ENCODE assay signal across 1 cellular context in the genomic region with DNA sequence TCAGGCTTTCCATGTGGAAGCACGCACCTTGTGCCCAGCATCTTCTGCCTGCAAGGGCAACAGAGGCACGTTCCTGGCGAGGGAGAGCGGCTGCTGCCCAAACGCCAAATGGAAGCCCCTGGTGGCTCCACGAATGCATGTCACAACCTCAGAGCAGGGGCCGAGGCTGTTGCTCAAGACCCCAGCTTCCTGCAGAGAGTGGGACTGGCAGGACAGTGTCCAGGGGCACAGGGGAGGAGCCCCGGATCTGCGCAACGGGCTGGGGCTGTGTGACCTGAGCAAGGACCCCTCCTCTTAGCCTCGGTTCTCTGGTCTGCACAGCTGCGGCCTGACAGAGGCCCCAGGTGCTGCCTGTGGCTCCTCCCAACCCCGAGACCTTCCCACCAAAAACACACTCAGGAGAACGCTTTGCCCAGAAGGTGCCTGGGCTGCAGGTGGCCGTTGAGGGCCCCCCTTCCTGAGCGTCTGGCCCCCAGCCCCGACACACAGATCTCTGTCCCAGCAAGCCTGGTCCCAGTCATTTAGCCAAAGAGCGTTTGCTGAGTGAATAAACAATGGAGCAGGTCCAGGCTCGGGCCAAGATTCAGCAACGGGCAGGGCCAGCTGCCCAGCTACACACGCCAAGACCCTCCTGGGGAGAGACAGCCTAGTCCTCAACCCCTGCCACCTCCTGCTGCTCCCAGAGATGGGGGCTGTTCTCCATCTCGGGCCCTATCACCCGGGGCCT.
TF ChIP-seq lines count a peak whose summit lies in the region.

No MANE protein-coding gene starts in this region.

TF ChIP-seq in HepG2, 621 proteins besides CTCF, POLR2A, EP300 and RAD21 (continues in another document):
- TF ChIP-seq, protein P1, sequence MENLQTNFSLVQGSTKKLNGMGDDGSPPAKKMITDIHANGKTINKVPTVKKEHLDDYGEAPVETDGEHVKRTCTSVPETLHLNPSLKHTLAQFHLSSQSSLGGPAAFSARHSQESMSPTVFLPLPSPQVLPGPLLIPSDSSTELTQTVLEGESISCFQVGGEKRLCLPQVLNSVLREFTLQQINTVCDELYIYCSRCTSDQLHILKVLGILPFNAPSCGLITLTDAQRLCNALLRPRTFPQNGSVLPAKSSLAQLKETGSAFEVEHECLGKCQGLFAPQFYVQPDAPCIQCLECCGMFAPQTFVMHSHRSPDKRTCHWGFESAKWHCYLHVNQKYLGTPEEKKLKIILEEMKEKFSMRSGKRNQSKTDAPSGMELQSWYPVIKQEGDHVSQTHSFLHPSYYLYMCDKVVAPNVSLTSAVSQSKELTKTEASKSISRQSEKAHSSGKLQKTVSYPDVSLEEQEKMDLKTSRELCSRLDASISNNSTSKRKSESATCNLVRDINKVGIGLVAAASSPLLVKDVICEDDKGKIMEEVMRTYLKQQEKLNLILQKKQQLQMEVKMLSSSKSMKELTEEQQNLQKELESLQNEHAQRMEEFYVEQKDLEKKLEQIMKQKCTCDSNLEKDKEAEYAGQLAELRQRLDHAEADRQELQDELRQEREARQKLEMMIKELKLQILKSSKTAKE (CRISPR knock-in tag; IDR thresholded peaks at IDR 0.05; ENCODE audit: borderline replicate concordance), result no peak
- TF ChIP-seq ZSCAN31 (CRISPR knock-in tag; IDR thresholded peaks at IDR 0.05; ENCODE audit: low read depth) (no peak), PTBP1 (IDR thresholded peaks at IDR 0.05; ENCODE audit: low read depth, low read length, poor library complexity, severe bottlenecking) (peak; percentile 40), PHF21A (CRISPR knock-in tag; IDR thresholded peaks at IDR 0.05) (peak; percentile 6; the same call in 1 of the 2 replicates), SRF (IDR thresholded peaks at IDR 0.05; ENCODE audit: low read depth, low read length) (no peak), KIAA2018 (CRISPR knock-in tag; IDR thresholded peaks at IDR 0.05; ENCODE audit: borderline replicate concordance) (no peak), SRSF9 (IDR thresholded peaks at IDR 0.05; ENCODE audit: borderline replicate concordance, insufficient read depth, low read depth, low read length, poor library complexity, severe bottlenecking) (no peak), ZNF839 (CRISPR knock-in tag; IDR thresholded peaks at IDR 0.05; ENCODE audit: borderline replicate concordance) (no peak), NFE2L1 (CRISPR knock-in tag; IDR thresholded peaks at IDR 0.05; ENCODE audit: borderline replicate concordance) (no peak), NFE2 (CRISPR knock-in tag; IDR thresholded peaks at IDR 0.05) (no peak), ZNF703 (CRISPR knock-in tag; IDR thresholded peaks at IDR 0.05; ENCODE audit: borderline replicate concordance) (no peak), HCFC1 (IDR thresholded peaks at IDR 0.05; ENCODE audit: low read depth, low read length) (no peak), XBP1 (CRISPR knock-in tag; IDR thresholded peaks at IDR 0.05) (no peak), ATF7 (IDR thresholded peaks at IDR 0.05) (no peak), ATF7 (CRISPR knock-in tag; IDR thresholded peaks at IDR 0.05) (no peak), EHMT2 (IDR thresholded peaks at IDR 0.05; ENCODE audit: borderline replicate concordance, low read depth, low read length) (no peak), PCBP1 (IDR thresholded peaks at IDR 0.05; ENCODE audit: borderline replicate concordance, low read depth, low read length) (no peak), FLYWCH1 (CRISPR knock-in tag; IDR thresholded peaks at IDR 0.05) (no peak), TSC22D2 (CRISPR knock-in tag; IDR thresholded peaks at IDR 0.05; ENCODE audit: borderline replicate concordance) (no peak), JDP2 (CRISPR knock-in tag; IDR thresholded peaks at IDR 0.05; ENCODE audit: borderline replicate concordance) (no peak), ISX (CRISPR knock-in tag; conservative IDR thresholded peaks at IDR 0.05) (no peak), MYPOP (CRISPR knock-in tag; IDR thresholded peaks at IDR 0.05) (no peak), ZNF441 (CRISPR knock-in tag; IDR thresholded peaks at IDR 0.05; ENCODE audit: borderline replicate concordance) (peak; percentile 2; the same call in 1 of the 2 replicates), CSRNP2 (CRISPR knock-in tag; conservative IDR thresholded peaks at IDR 0.05; ENCODE audit: low read depth) (no peak)
- TF ChIP-seq, protein P2, sequence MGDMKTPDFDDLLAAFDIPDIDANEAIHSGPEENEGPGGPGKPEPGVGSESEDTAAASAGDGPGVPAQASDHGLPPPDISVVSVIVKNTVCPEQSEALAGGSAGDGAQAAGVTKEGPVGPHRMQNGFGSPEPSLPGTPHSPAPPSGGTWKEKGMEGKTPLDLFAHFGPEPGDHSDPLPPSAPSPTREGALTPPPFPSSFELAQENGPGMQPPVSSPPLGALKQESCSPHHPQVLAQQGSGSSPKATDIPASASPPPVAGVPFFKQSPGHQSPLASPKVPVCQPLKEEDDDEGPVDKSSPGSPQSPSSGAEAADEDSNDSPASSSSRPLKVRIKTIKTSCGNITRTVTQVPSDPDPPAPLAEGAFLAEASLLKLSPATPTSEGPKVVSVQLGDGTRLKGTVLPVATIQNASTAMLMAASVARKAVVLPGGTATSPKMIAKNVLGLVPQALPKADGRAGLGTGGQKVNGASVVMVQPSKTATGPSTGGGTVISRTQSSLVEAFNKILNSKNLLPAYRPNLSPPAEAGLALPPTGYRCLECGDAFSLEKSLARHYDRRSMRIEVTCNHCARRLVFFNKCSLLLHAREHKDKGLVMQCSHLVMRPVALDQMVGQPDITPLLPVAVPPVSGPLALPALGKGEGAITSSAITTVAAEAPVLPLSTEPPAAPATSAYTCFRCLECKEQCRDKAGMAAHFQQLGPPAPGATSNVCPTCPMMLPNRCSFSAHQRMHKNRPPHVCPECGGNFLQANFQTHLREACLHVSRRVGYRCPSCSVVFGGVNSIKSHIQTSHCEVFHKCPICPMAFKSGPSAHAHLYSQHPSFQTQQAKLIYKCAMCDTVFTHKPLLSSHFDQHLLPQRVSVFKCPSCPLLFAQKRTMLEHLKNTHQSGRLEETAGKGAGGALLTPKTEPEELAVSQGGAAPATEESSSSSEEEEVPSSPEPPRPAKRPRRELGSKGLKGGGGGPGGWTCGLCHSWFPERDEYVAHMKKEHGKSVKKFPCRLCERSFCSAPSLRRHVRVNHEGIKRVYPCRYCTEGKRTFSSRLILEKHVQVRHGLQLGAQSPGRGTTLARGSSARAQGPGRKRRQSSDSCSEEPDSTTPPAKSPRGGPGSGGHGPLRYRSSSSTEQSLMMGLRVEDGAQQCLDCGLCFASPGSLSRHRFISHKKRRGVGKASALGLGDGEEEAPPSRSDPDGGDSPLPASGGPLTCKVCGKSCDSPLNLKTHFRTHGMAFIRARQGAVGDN (CRISPR knock-in tag; IDR thresholded peaks at IDR 0.05), result peak; percentile 16
- TF ChIP-seq, protein P3, sequence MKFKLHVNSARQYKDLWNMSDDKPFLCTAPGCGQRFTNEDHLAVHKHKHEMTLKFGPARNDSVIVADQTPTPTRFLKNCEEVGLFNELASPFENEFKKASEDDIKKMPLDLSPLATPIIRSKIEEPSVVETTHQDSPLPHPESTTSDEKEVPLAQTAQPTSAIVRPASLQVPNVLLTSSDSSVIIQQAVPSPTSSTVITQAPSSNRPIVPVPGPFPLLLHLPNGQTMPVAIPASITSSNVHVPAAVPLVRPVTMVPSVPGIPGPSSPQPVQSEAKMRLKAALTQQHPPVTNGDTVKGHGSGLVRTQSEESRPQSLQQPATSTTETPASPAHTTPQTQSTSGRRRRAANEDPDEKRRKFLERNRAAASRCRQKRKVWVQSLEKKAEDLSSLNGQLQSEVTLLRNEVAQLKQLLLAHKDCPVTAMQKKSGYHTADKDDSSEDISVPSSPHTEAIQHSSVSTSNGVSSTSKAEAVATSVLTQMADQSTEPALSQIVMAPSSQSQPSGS (CRISPR knock-in tag; IDR thresholded peaks at IDR 0.05), result no peak
- TF ChIP-seq, protein P4, sequence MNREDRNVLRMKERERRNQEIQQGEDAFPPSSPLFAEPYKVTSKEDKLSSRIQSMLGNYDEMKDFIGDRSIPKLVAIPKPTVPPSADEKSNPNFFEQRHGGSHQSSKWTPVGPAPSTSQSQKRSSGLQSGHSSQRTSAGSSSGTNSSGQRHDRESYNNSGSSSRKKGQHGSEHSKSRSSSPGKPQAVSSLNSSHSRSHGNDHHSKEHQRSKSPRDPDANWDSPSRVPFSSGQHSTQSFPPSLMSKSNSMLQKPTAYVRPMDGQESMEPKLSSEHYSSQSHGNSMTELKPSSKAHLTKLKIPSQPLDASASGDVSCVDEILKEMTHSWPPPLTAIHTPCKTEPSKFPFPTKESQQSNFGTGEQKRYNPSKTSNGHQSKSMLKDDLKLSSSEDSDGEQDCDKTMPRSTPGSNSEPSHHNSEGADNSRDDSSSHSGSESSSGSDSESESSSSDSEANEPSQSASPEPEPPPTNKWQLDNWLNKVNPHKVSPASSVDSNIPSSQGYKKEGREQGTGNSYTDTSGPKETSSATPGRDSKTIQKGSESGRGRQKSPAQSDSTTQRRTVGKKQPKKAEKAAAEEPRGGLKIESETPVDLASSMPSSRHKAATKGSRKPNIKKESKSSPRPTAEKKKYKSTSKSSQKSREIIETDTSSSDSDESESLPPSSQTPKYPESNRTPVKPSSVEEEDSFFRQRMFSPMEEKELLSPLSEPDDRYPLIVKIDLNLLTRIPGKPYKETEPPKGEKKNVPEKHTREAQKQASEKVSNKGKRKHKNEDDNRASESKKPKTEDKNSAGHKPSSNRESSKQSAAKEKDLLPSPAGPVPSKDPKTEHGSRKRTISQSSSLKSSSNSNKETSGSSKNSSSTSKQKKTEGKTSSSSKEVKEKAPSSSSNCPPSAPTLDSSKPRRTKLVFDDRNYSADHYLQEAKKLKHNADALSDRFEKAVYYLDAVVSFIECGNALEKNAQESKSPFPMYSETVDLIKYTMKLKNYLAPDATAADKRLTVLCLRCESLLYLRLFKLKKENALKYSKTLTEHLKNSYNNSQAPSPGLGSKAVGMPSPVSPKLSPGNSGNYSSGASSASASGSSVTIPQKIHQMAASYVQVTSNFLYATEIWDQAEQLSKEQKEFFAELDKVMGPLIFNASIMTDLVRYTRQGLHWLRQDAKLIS (CRISPR knock-in tag; IDR thresholded peaks at IDR 0.05), result no peak
